In genomic region chr1:151060241-151061011, GRCh38 we compare ENCODE assay signal across 8 cellular contexts. TPM values are rescaled to one million over a fixed set of nuclear protein-coding genes. Genes with fewer than 3 reads are reported as not detected.
DNase-seq lines count a peak whose midpoint lies in the region; ATAC-seq and TF ChIP-seq lines count a peak whose summit lies in the region.

TSS of gene MLLT11 (plus strand) at chr1:151060397. CDS start at chr1:151067225, 6,828 bp downstream.

- H3K36me3 Mint-ChIP-seq in T-helper 2 cell treated with Interferon-gamma antibody and Interleukin-4, amounts not matched to agents 5 μg/mL and 100 μg/mL, for 36 hours (ENCODE audit: low read depth) = peaks cover 39% of the 10 kb centered on the region
- H3K36me3 Mint-ChIP-seq in activated T-helper 1 cell treated with anti-CD3 and anti-CD28 coated beads, Interleukin-12 subunit alpha, Interleukin-12 subunit beta, Interleukin-2, Interleukin-4 antibody, amounts not matched to agents 30 ng/mL and 10 ng/mL and 1 ng/mL, durations not matched to agents 14 hours and 24 hours and 36 hours (ENCODE audit: low read depth) = peaks cover 39% of the 10 kb centered on the region

- no peaks in the 10 kb centered on the region for H3K9me3 Mint-ChIP-seq in T-helper 2 cell treated with Interferon-gamma antibody and Interleukin-4, amounts not matched to agents 5 μg/mL and 100 μg/mL, for 36 hours
- H3K9me3 Mint-ChIP-seq in activated T-helper 1 cell treated with anti-CD3 and anti-CD28 coated beads, Interleukin-12 subunit alpha, Interleukin-12 subunit beta, Interleukin-2, Interleukin-4 antibody, amounts not matched to agents 30 ng/mL and 10 ng/mL and 1 ng/mL, durations not matched to agents 14 hours and 24 hours and 36 hours = no peaks in the 10 kb centered on the region

- H3K4me3 ChIP-seq in fibroblast of the aortic adventitia (ENCODE audit: low read depth, low read length) = peak within 1 kb of the TSS; percentile 89

- intact Hi-C loops in activated T-helper 1 cell treated with anti-CD3 and anti-CD28 coated beads, Interleukin-12 subunit alpha, Interleukin-12 subunit beta, Interleukin-2, Interleukin-4 antibody, amounts not matched to agents 30 ng/mL and 10 ng/mL and 1 ng/mL, durations not matched to agents 14 hours and 24 hours and 36 hours (cut with micrococcal nuclease) = no loop called here

- H3K4me3 Mint-ChIP-seq in T-helper 2 cell treated with Interferon-gamma antibody and Interleukin-4, amounts not matched to agents 5 μg/mL and 100 μg/mL, for 36 hours = peak within 1 kb of the TSS; percentile 93
- H3K4me3 Mint-ChIP-seq in activated T-helper 1 cell treated with anti-CD3 and anti-CD28 coated beads, Interleukin-12 subunit alpha, Interleukin-12 subunit beta, Interleukin-2, Interleukin-4 antibody, amounts not matched to agents 30 ng/mL and 10 ng/mL and 1 ng/mL, durations not matched to agents 14 hours and 24 hours and 36 hours = peak within 1 kb of the TSS; percentile 95

- ATAC-seq in HG03139 (IDR thresholded peaks at IDR 0.05; ENCODE audit: unreplicated experiment) = no peak

- H3K4me1 Mint-ChIP-seq in T-helper 2 cell treated with Interferon-gamma antibody and Interleukin-4, amounts not matched to agents 5 μg/mL and 100 μg/mL, for 36 hours (ENCODE audit: low read depth) = peaks cover 49% of the 10 kb centered on the region
- H3K4me1 Mint-ChIP-seq in activated T-helper 1 cell treated with anti-CD3 and anti-CD28 coated beads, Interleukin-12 subunit alpha, Interleukin-12 subunit beta, Interleukin-2, Interleukin-4 antibody, amounts not matched to agents 30 ng/mL and 10 ng/mL and 1 ng/mL, durations not matched to agents 14 hours and 24 hours and 36 hours (ENCODE audit: low read depth) = peaks cover 53% of the 10 kb centered on the region

- peak within 1 kb of the TSS; percentile 94 for H3K27ac Mint-ChIP-seq in T-helper 2 cell treated with Interferon-gamma antibody and Interleukin-4, amounts not matched to agents 5 μg/mL and 100 μg/mL, for 36 hours
- peak within 1 kb of the TSS; percentile 97 for H3K27ac Mint-ChIP-seq in activated T-helper 1 cell treated with anti-CD3 and anti-CD28 coated beads, Interleukin-12 subunit alpha, Interleukin-12 subunit beta, Interleukin-2, Interleukin-4 antibody, amounts not matched to agents 30 ng/mL and 10 ng/mL and 1 ng/mL, durations not matched to agents 14 hours and 24 hours and 36 hours

- no peaks in the 10 kb centered on the region for H3K27me3 Mint-ChIP-seq in T-helper 2 cell treated with Interferon-gamma antibody and Interleukin-4, amounts not matched to agents 5 μg/mL and 100 μg/mL, for 36 hours (ENCODE audit: low read depth)
- no peaks in the 10 kb centered on the region for H3K27me3 Mint-ChIP-seq in activated T-helper 1 cell treated with anti-CD3 and anti-CD28 coated beads, Interleukin-12 subunit alpha, Interleukin-12 subunit beta, Interleukin-2, Interleukin-4 antibody, amounts not matched to agents 30 ng/mL and 10 ng/mL and 1 ng/mL, durations not matched to agents 14 hours and 24 hours and 36 hours (ENCODE audit: insufficient read depth)

- TF ChIP-seq CTCF in fibroblast of the aortic adventitia (IDR thresholded peaks at IDR 0.05; ENCODE audit: insufficient read depth, low read length) = no peak

- DNase-seq in T-helper 2 cell treated with Interferon-gamma antibody and Interleukin-4, amounts not matched to agents 5 μg/mL and 100 μg/mL, for 36 hours (ENCODE audit: low spot score) = no peak
- DNase-seq in T-helper 2 cell = no peak
- peak; percentile 96 for DNase-seq in NCI-H2227 (lab: John Stamatoyannopoulos, UW; ENCODE audit: unreplicated experiment)
- DNase-seq in activated T-helper 1 cell treated with anti-CD3 and anti-CD28 coated beads, Interleukin-12 subunit alpha, Interleukin-12 subunit beta, Interleukin-2, Interleukin-4 antibody, amounts not matched to agents 30 ng/mL and 10 ng/mL and 1 ng/mL, durations not matched to agents 14 hours and 24 hours and 36 hours (ENCODE audit: low spot score) = no peak
- DNase-seq in fibroblast of the aortic adventitia (ENCODE audit: low read depth) = peak; percentile 61
- peak; percentile 86 for DNase-seq in myocyte (ENCODE audit: low read depth)
- no peak for DNase-seq in stimulated activated CD4-positive, alpha-beta T cell treated with anti-CD3 and anti-CD28 coated beads, Interleukin-1b, Interleukin-23, amount 100 ng/mL, for 48 hours

RNA-seq across cellular contexts. Expression of gene MLLT11, which starts in this region (rescaled TPM):
- 3.5 and 3.7 TPM in 2 replicates for total RNA-seq in activated T-helper 1 cell treated with anti-CD3 and anti-CD28 coated beads, Interleukin-12 subunit alpha, Interleukin-12 subunit beta, Interleukin-2, Interleukin-4 antibody, amounts not matched to agents 30 ng/mL and 10 ng/mL and 1 ng/mL, durations not matched to agents 14 hours and 24 hours and 36 hours
- total RNA-seq in fibroblast of the aortic adventitia (ENCODE audit: low replicate concordance) = 2.0 and 6.1 TPM in 2 replicates
- 76.6 and 79.8 TPM in 2 replicates for total RNA-seq in myocyte
- 77.0 TPM for polyA plus RNA-seq in myocyte (2012)

Comparison
In these comparisons a context has a peak if more than half of its experiments do, and no peak if none do; other contexts are left out.
1. RNA of gene MLLT11 (total RNA-seq): 76.6 to 79.8 TPM in myocyte; 2.0 to 6.1 TPM in fibroblast of the aortic adventitia and 3.5 to 3.7 TPM in activated T-helper 1 cell treated with anti-CD3 and anti-CD28 coated beads, Interleukin-12 subunit alpha, Interleukin-12 subunit beta, Interleukin-2, Interleukin-4 antibody, amounts not matched to agents 30 ng/mL and 10 ng/mL and 1 ng/mL, durations not matched to agents 14 hours and 24 hours and 36 hours; every median in the first group is over 10 times any median in the second.
2. DNase-seq: peak in NCI-H2227 (single experiment), fibroblast of the aortic adventitia (single experiment) and myocyte (single experiment); none in T-helper 2 cell treated with Interferon-gamma antibody and Interleukin-4, amounts not matched to agents 5 μg/mL and 100 μg/mL, for 36 hours (single experiment), T-helper 2 cell (0 of 5), activated T-helper 1 cell treated with anti-CD3 and anti-CD28 coated beads, Interleukin-12 subunit alpha, Interleukin-12 subunit beta, Interleukin-2, Interleukin-4 antibody, amounts not matched to agents 30 ng/mL and 10 ng/mL and 1 ng/mL, durations not matched to agents 14 hours and 24 hours and 36 hours (single experiment) and stimulated activated CD4-positive, alpha-beta T cell treated with anti-CD3 and anti-CD28 coated beads, Interleukin-1b, Interleukin-23, amount 100 ng/mL, for 48 hours (single experiment).